Comparison of ENCODE assay signal across 18 cellular contexts in genomic region chr9:36590246-36590645, GRCh38. TPM values are rescaled to one million over a fixed set of nuclear protein-coding genes. Genes with fewer than 3 reads are reported as not detected.
DNase-seq lines count a peak whose midpoint lies in the region; ATAC-seq, FAIRE-seq and TF ChIP-seq lines count a peak whose summit lies in the region.
"Had no signal": no experiment of that assay in that cellular context is flagged by ENCODE, and none has a peak within 500 bp of the region (broad histone marks: within the 10 kb centered on the region; RNA-seq: fewer than 3 reads in every experiment).

No MANE protein-coding gene starts in this region.

- POLR2A ChIA-PET in A673 (lab: Charles Lee; ENCODE audit: low non-redundant PET) (no interaction called here), HCT116 (lab: Charles Lee) (no interaction called here), GM12878 (lab: Charles Lee) (no interaction called here)

- H3K4me3 ChIP-seq in A673 (ENCODE audit: low read depth, low read length, poor library complexity, severe bottlenecking): no peak overlapping the region
- no peak overlapping the region for H3K4me3 ChIP-seq in HCT116 (replicated peaks in 1 of 2; ENCODE audit: low read depth in 1 of 2, low read length in 2 of 2)
- H3K4me3 ChIP-seq in GM12878: no peak overlapping the region
- no peak overlapping the region for H3K4me3 ChIP-seq in mucosa of descending colon
- no peak overlapping the region for H3K4me3 ChIP-seq in body of pancreas
- H3K4me3 ChIP-seq: GM23248 had no signal

- H3K27ac Mint-ChIP-seq in glutamatergic neuron (ENCODE audit: unreplicated experiment): no peak overlapping the region
- H3K27ac Mint-ChIP-seq: CD8-positive, alpha-beta T cell; IgD-negative memory B cell had no signal

- no peak for FAIRE-seq in GM12878 (lab: Jason Lieb, UNC)
- FAIRE-seq: H54 had no signal

- no peak for DNase-seq in A673 (ENCODE audit: low spot score)
- DNase-seq in HCT116 (ENCODE audit: low read depth, low spot score): no peak
- DNase-seq in GM12878 (ENCODE audit: low read depth, low spot score): no peak
- peak in 1 of 3 donors; percentile 59 for DNase-seq in mucosa of descending colon
- no peak for DNase-seq in NCI-H446 treated with DMSO at 0.1 percent for 48 hours (lab: John Stamatoyannopoulos, UW)
- DNase-seq in body of pancreas: no peak
- no peak for DNase-seq in glutamatergic neuron
- DNase-seq: 8988T; ACHN; BE2C; CD8-positive, alpha-beta T cell; COR-L47; DND-41; GDM1; GM23248 had no signal

- TF ChIP-seq POLR2A in HCT116 (IDR thresholded peaks at IDR 0.05; ENCODE audit: borderline replicate concordance, extremely low read depth, insufficient read depth, insufficient read length): no peak
- TF ChIP-seq POLR2A in GM12878 (IDR thresholded peaks at IDR 0.05; ENCODE audit: low read depth, low read length): no peak
- no peak for TF ChIP-seq POLR2A in body of pancreas (IDR thresholded peaks at IDR 0.05)

- no peaks in the 10 kb centered on the region for H3K9me3 ChIP-seq in A673 (ENCODE audit: low read depth, low read length, poor library complexity, severe bottlenecking)
- no peaks in the 10 kb centered on the region for H3K9me3 ChIP-seq in HCT116 (ENCODE audit: control insufficient read depth in 1 of 2, insufficient read depth in 1 of 2, low read depth in 1 of 2, low read length in 2 of 2)
- no peaks in the 10 kb centered on the region for H3K9me3 ChIP-seq in GM12878 (replicated peaks; ENCODE audit: control insufficient read depth, insufficient read depth, low read length)
- no peaks in the 10 kb centered on the region for H3K9me3 ChIP-seq in mucosa of descending colon
- H3K9me3 ChIP-seq in body of pancreas: no peaks in the 10 kb centered on the region
- H3K9me3 ChIP-seq: BE2C had no signal

- no peak overlapping the region for H3K4me3 Mint-ChIP-seq in glutamatergic neuron (ENCODE audit: unreplicated experiment)
- H3K4me3 Mint-ChIP-seq: CD8-positive, alpha-beta T cell; IgD-negative memory B cell had no signal

- intact Hi-C loops in A673 (cut with micrococcal nuclease; ENCODE audit: unreplicated experiment): no loop called here
- intact Hi-C loops in HCT116 (cut with micrococcal nuclease): no loop called here
- intact Hi-C loops in GM12878 (cut with micrococcal nuclease; ENCODE audit: unreplicated experiment): no loop called here
- intact Hi-C loops in mucosa of descending colon (cut with DNase I, micrococcal nuclease): no loop called here
- intact Hi-C loops in body of pancreas (cut with DNase I): no loop called here

- RAD21 ChIA-PET in HCT116 (lab: Charles Lee; ENCODE audit: low non-redundant PET in 1 of 2, low total read pairs in 2 of 2, uncharacterized antibody in 2 of 2, unreplicated experiment in 2 of 2) (no interaction called here), GM12878 (lab: Charles Lee; ENCODE audit: unreplicated experiment) (no interaction called here)

- WGBS in GM12878 (ENCODE audit: insufficient coverage, insufficient replicate concordance, low lambda C conversion rate, missing lambda C conversion rate): 100% methylated on average over 1 of the region's 1 CpG
- 93 to 100% methylated on average over 1 of the region's 1 CpG for WGBS in body of pancreas, 2 donors

- H3K36me3 ChIP-seq in A673 (ENCODE audit: insufficient read depth, low read length, poor library complexity, severe bottlenecking) (peaks cover 74% of the 10 kb centered on the region), HCT116 (ENCODE audit: control insufficient read depth in 1 of 2, insufficient read depth in 2 of 2, low read length in 2 of 2) (peaks cover 30 to 32% of the 10 kb centered on the region in 2 experiments), GM12878 (ENCODE audit: control insufficient read depth in 2 of 2, insufficient read depth in 2 of 2, low read length in 1 of 2) (peaks cover 6 to 14% of the 10 kb centered on the region in 2 experiments), mucosa of descending colon (ENCODE audit: low read depth) (no peaks in the 10 kb centered on the region), body of pancreas (replicated peaks in 1 of 2; ENCODE audit: insufficient read depth in 1 of 2, low read depth in 2 of 2) (no peaks in the 10 kb centered on the region)

- H2AFZ ChIP-seq in HCT116 (ENCODE audit: low read depth, low read length, poor library complexity, severe bottlenecking) (no peak overlapping the region), GM12878 (ENCODE audit: control insufficient read depth, low read depth, low read length) (no peak overlapping the region)
- H2AFZ ChIP-seq: GM23248 had no signal

- H3K4me2 ChIP-seq in HCT116 (ENCODE audit: low read length) (no peak overlapping the region), GM12878 (ENCODE audit: control insufficient read depth, insufficient read depth) (no peak overlapping the region)

- H3K4me1 ChIP-seq in A673 (ENCODE audit: insufficient read depth, low read length, poor library complexity, severe bottlenecking): no peaks in the 10 kb centered on the region
- peaks cover 6 to 9% of the 10 kb centered on the region in 2 experiments for H3K4me1 ChIP-seq in HCT116 (ENCODE audit: control insufficient read depth in 1 of 2, insufficient read depth in 2 of 2, low read length in 2 of 2)
- H3K4me1 ChIP-seq in GM12878 (ENCODE audit: control insufficient read depth, insufficient read depth, low read length): no peaks in the 10 kb centered on the region
- no peaks in the 10 kb centered on the region for H3K4me1 ChIP-seq in mucosa of descending colon (ENCODE audit: low read depth)
- H3K4me1 ChIP-seq in body of pancreas: no peaks in the 10 kb centered on the region
- H3K4me1 ChIP-seq: BE2C had no signal

- H3K9ac ChIP-seq in HCT116 (ENCODE audit: low read length) (no peak overlapping the region), GM12878 (ENCODE audit: control insufficient read depth, insufficient read depth, low read length) (no peak overlapping the region)
- H3K9ac ChIP-seq: GM23248 had no signal

- H3K27me3 Mint-ChIP-seq in glutamatergic neuron (ENCODE audit: unreplicated experiment): no peaks in the 10 kb centered on the region
- H3K27me3 Mint-ChIP-seq: IgD-negative memory B cell had no signal

- no peaks in the 10 kb centered on the region for H3K36me3 Mint-ChIP-seq in glutamatergic neuron (ENCODE audit: unreplicated experiment)
- H3K36me3 Mint-ChIP-seq: CD8-positive, alpha-beta T cell had no signal

- TF ChIP-seq EP300 in GM12878 (IDR thresholded peaks at IDR 0.05; ENCODE audit: borderline replicate concordance in 1 of 2, control insufficient read depth in 1 of 2, low read depth in 2 of 2, low read length in 2 of 2): no peak

- SMC1A ChIA-PET in GM12878 (lab: Charles Lee; ENCODE audit: uncharacterized antibody, unreplicated experiment): no interaction called here

- ATAC-seq in HCT116 (no peak), GM12878 (no peak), mucosa of descending colon (peak; percentile 86), body of pancreas (no peak)
- ATAC-seq: CD8-positive, alpha-beta T cell had no signal

- peaks cover 97% of the 10 kb centered on the region for H3K79me2 ChIP-seq in HCT116 (ENCODE audit: insufficient read depth, low read length)
- no peaks in the 10 kb centered on the region; the same call in 1 of the 2 replicates for H3K79me2 ChIP-seq in GM12878 (ENCODE audit: control insufficient read depth, insufficient read depth, low read length)

- H4K20me1 ChIP-seq in HCT116 (ENCODE audit: insufficient read depth): no peaks in the 10 kb centered on the region
- H4K20me1 ChIP-seq in GM12878 (ENCODE audit: control insufficient read depth, insufficient read depth): no peaks in the 10 kb centered on the region

- in situ Hi-C loops in GM12878 (cut with MboI): no loop called here

- TSS peak; percentile 11 for BruUV-seq in A673 (replicated peaks; lab: Mats Ljungman, UMichigan)
- TSS peak; percentile 17 for BruUV-seq in HCT116 (replicated peaks; lab: Mats Ljungman, UMichigan)
- BruUV-seq in GM12878 (replicated peaks; lab: Mats Ljungman, UMichigan): TSS peak; percentile 25

- H3K27me3 ChIP-seq in A673 (replicated peaks; ENCODE audit: insufficient read depth, low read depth, low read length, poor library complexity) (no peaks in the 10 kb centered on the region), HCT116 (ENCODE audit: insufficient read depth, low read length) (no peaks in the 10 kb centered on the region), GM12878 (replicated peaks in 1 of 2; ENCODE audit: control insufficient read depth in 2 of 2, insufficient read depth in 2 of 2, low read length in 1 of 2) (no peaks in the 10 kb centered on the region), body of pancreas (no peaks in the 10 kb centered on the region)
- H3K27me3 ChIP-seq: BE2C had no signal

- no peak for TF ChIP-seq CTCF in A673 (conservative IDR thresholded peaks at IDR 0.05; ENCODE audit: low read depth, low read length)
- TF ChIP-seq CTCF in HCT116 (IDR thresholded peaks at IDR 0.05 in 2 of 3, conservative IDR thresholded peaks at IDR 0.05 in 1 of 3; ENCODE audit: borderline replicate concordance in 1 of 3, insufficient read depth in 1 of 3, low read depth in 2 of 3, low read length in 2 of 3): no peak
- no peak for TF ChIP-seq CTCF in GM12878 (IDR thresholded peaks at IDR 0.05 in 2 of 3, conservative IDR thresholded peaks at IDR 0.05 in 1 of 3; ENCODE audit: control insufficient read depth in 2 of 3, extremely low read depth in 1 of 3, insufficient read depth in 1 of 3, low read depth in 3 of 3, low read length in 3 of 3)
- no peak for TF ChIP-seq CTCF in mucosa of descending colon (IDR thresholded peaks at IDR 0.05)
- no peak for TF ChIP-seq CTCF in body of pancreas (IDR thresholded peaks at IDR 0.05)
- no peak for TF ChIP-seq CTCF in glutamatergic neuron (IDR thresholded peaks at IDR 0.05; ENCODE audit: partially characterized antibody, unreplicated experiment)

- TF ChIP-seq RAD21 in HCT116 (IDR thresholded peaks at IDR 0.05; ENCODE audit: low read depth) (no peak), GM12878 (IDR thresholded peaks at IDR 0.05; ENCODE audit: insufficient read depth, low read depth, low read length) (no peak)

- CTCF ChIA-PET in A673 (lab: Charles Lee) (no interaction called here), HCT116 (lab: Charles Lee) (no interaction called here), GM12878 (lab: Yijun Ruan, JAX) (interaction anchor here (2.7 kb wide), 1 partner anchor 183 kb away, joined by 8 read pairs; no protein-coding TSS in a partner anchor)

- no peaks in the 10 kb centered on the region for H3K9me2 ChIP-seq in HCT116 (ENCODE audit: insufficient read depth)

- no peaks in the 10 kb centered on the region for H3K9me3 Mint-ChIP-seq in glutamatergic neuron (ENCODE audit: unreplicated experiment)
- H3K9me3 Mint-ChIP-seq: CD8-positive, alpha-beta T cell; IgD-negative memory B cell had no signal

- H3K4me1 Mint-ChIP-seq in glutamatergic neuron (ENCODE audit: low read depth, unreplicated experiment): no peaks in the 10 kb centered on the region
- H3K4me1 Mint-ChIP-seq: IgD-negative memory B cell had no signal

- no peak overlapping the region for H3K27ac ChIP-seq in A673 (ENCODE audit: low read depth, low read length, poor library complexity, severe bottlenecking)
- no peak overlapping the region for H3K27ac ChIP-seq in HCT116 (ENCODE audit: low read depth, low read length)
- H3K27ac ChIP-seq in GM12878 (ENCODE audit: control insufficient read depth, insufficient read depth): no peak overlapping the region
- no peak overlapping the region for H3K27ac ChIP-seq in body of pancreas
- H3K27ac ChIP-seq: C4-2B, GM23248 had no signal

RNA-seq across cellular contexts. Expression of gene MELK, which starts 17.6 kb away (rescaled TPM):
- total RNA-seq in A673 (2021) (80.9 and 87.8 TPM in 2 replicates), HCT116 (2021; ENCODE audit: unreplicated experiment) (63.2 TPM), GM12878 (2014; rRNA removed) (41.9 and 50.9 TPM in 2 replicates), GM12878 (2014; rRNA removed; fragmentation: Illumina TruSeq; extraction: Trizol) (53.5 and 56.9 TPM in 2 replicates), GM12878 (2021) (36.6 and 38.7 TPM in 2 replicates), mucosa of descending colon (10 to 100 TPM in 1 of 3 donors, 1 to 10 TPM in 2; 2.5 to 13.8 (median 4.5) TPM), body of pancreas (not detected), glutamatergic neuron (ENCODE audit: unreplicated experiment) (7.2 TPM)
- polyA plus RNA-seq in HCT116 (2012): 20.9 and 30.0 TPM in 2 replicates
- total RNA-seq in GM12878 (2013; cell fraction: nucleolus; rRNA removed): 32.3 and 34.2 TPM in 2 replicates
- 14.1 TPM for polyA plus RNA-seq in GM12878 (2011; ENCODE audit: low read depth)
- polyA plus RNA-seq in GM12878 (2011; rRNA removed) (52.1 and 74.5 TPM in 2 replicates), GM12878 (2014; fragmentation: Illumina TruSeq; extraction: Trizol) (62.4 and 73.9 TPM in 2 replicates), GM12878 (2014; fragmentation: Nextera tagmentation; extraction: Ambion mirVana) (10 to 100 TPM; 49.9 to 51.1 TPM), GM12878 (2014; rRNA removed) (43.2 and 46.4 TPM in 2 replicates), GM12878 (2016; fragmentation: Nextera tagmentation; extraction: Ambion mirVana) (10 to 100 TPM; 79.9 to 80.3 TPM)
- 18.6 and 18.8 TPM in 2 replicates for polyA plus RNA-seq in GM12878 (2011; cell fraction: cytosol; rRNA removed)
- 27.8 and 33.0 TPM in 2 replicates for polyA plus RNA-seq in GM12878 (2011; cell fraction: nucleus; rRNA removed)
- polyA plus RNA-seq in GM12878 (2012): 16.7 and 19.4 TPM in 2 replicates
- 19.6 and 29.6 TPM in 2 replicates for polyA minus RNA-seq in GM12878 (2011; rRNA and poly(A)+ RNA removed)
- polyA minus RNA-seq in GM12878 (2011; cell fraction: cytosol; rRNA and poly(A)+ RNA removed): 13.1 and 14.6 TPM in 2 replicates
- polyA minus RNA-seq in GM12878 (2011; cell fraction: nucleus; rRNA and poly(A)+ RNA removed): 10.3 and 23.8 TPM in 2 replicates
- polyA plus RNA-seq: IgD-negative memory B cell had no signal
